12 cellular contexts compared by ENCODE assay signal in genomic region chr2:54658548-54659207, GRCh38.
DNase-seq lines count a peak whose midpoint lies in the region; ATAC-seq and TF ChIP-seq lines count a peak whose summit lies in the region.
"Had no signal": no experiment of that assay in that cellular context is flagged by ENCODE, and none has a peak within 500 bp of the region (broad histone marks: within the 10 kb centered on the region; RNA-seq: fewer than 3 reads in every experiment).

No MANE protein-coding gene starts in this region.

- peaks cover 21% of the 10 kb centered on the region for H3K4me1 Mint-ChIP-seq in activated CD8-positive, alpha-beta memory T cell treated with anti-CD3 and anti-CD28 coated beads, Interleukin-2, amount 10 ng/mL, durations not matched to agents 7 days and 5 days
- H3K4me1 Mint-ChIP-seq in T-helper 2 cell treated with Interferon-gamma antibody and Interleukin-4, amounts not matched to agents 5 μg/mL and 100 μg/mL, for 36 hours (ENCODE audit: low read depth) = peaks cover 18% of the 10 kb centered on the region
- peaks cover 14% of the 10 kb centered on the region for H3K4me1 Mint-ChIP-seq in stimulated activated effector memory CD8-positive, alpha-beta T cell treated with anti-CD3 and anti-CD28 coated beads, Interleukin-12 subunit alpha, Interleukin-12 subunit beta, amount 100 ng/mL, for 72 hours

- H3K36me3 Mint-ChIP-seq in activated CD8-positive, alpha-beta memory T cell treated with anti-CD3 and anti-CD28 coated beads, Interleukin-2, amount 10 ng/mL, durations not matched to agents 7 days and 5 days = peaks cover 73% of the 10 kb centered on the region
- H3K36me3 Mint-ChIP-seq in T-helper 2 cell treated with Interferon-gamma antibody and Interleukin-4, amounts not matched to agents 5 μg/mL and 100 μg/mL, for 36 hours (ENCODE audit: low read depth) = peaks cover 86% of the 10 kb centered on the region
- peaks cover 88% of the 10 kb centered on the region for H3K36me3 Mint-ChIP-seq in stimulated activated effector memory CD8-positive, alpha-beta T cell treated with anti-CD3 and anti-CD28 coated beads, Interleukin-12 subunit alpha, Interleukin-12 subunit beta, amount 100 ng/mL, for 72 hours

- ATAC-seq in activated CD8-positive, alpha-beta memory T cell treated with anti-CD3 and anti-CD28 coated beads, Interleukin-2, amount 10 ng/mL, durations not matched to agents 7 days and 5 days = peak; percentile 79
- ATAC-seq in stimulated activated effector memory CD8-positive, alpha-beta T cell treated with anti-CD3 and anti-CD28 coated beads, Interleukin-12 subunit alpha, Interleukin-12 subunit beta, amount 100 ng/mL, for 72 hours = peak; percentile 95
- ATAC-seq in GM18511 (IDR thresholded peaks at IDR 0.05; ENCODE audit: unreplicated experiment) = no peak

- H3K27me3 Mint-ChIP-seq in activated CD8-positive, alpha-beta memory T cell treated with anti-CD3 and anti-CD28 coated beads, Interleukin-2, amount 10 ng/mL, durations not matched to agents 7 days and 5 days = no peaks in the 10 kb centered on the region
- H3K27me3 Mint-ChIP-seq in T-helper 2 cell treated with Interferon-gamma antibody and Interleukin-4, amounts not matched to agents 5 μg/mL and 100 μg/mL, for 36 hours (ENCODE audit: low read depth) = no peaks in the 10 kb centered on the region

- H3K27ac Mint-ChIP-seq in activated CD8-positive, alpha-beta memory T cell treated with anti-CD3 and anti-CD28 coated beads, Interleukin-2, amount 10 ng/mL, durations not matched to agents 7 days and 5 days = peak overlapping the region; percentile 71
- no peak overlapping the region for H3K27ac Mint-ChIP-seq in T-helper 2 cell treated with Interferon-gamma antibody and Interleukin-4, amounts not matched to agents 5 μg/mL and 100 μg/mL, for 36 hours
- H3K27ac Mint-ChIP-seq in stimulated activated effector memory CD8-positive, alpha-beta T cell treated with anti-CD3 and anti-CD28 coated beads, Interleukin-12 subunit alpha, Interleukin-12 subunit beta, amount 100 ng/mL, for 72 hours = peak overlapping the region; percentile 52

- H3K4me3 ChIP-seq in fibroblast of pulmonary artery (replicated peaks; ENCODE audit: low read depth, low read length) = no peak overlapping the region
- H3K4me3 ChIP-seq: A549 had no signal

- peak; percentile 66 for DNase-seq in activated CD8-positive, alpha-beta memory T cell treated with anti-CD3 and anti-CD28 coated beads, Interleukin-2, amount 10 ng/mL, durations not matched to agents 7 days and 5 days
- DNase-seq in activated CD8-positive, alpha-beta memory T cell treated with anti-CD3 and anti-CD28 coated beads, Interleukin-2, amount 50 U/mL, for 48 hours = no peak
- peak; percentile 25 for DNase-seq in T-helper 2 cell treated with Interferon-gamma antibody and Interleukin-4, amounts not matched to agents 5 μg/mL and 100 μg/mL, for 36 hours (ENCODE audit: low spot score)
- DNase-seq in fibroblast of pulmonary artery (ENCODE audit: low read depth) (peak; percentile 36), SK-N-DZ (ENCODE audit: low spot score) (no peak)
- DNase-seq in stimulated activated effector memory CD8-positive, alpha-beta T cell treated with anti-CD3 and anti-CD28 coated beads, Interleukin-12 subunit alpha, Interleukin-12 subunit beta, amount 100 ng/mL, for 72 hours (ENCODE audit: low spot score in 2 of 2) = no peak
- DNase-seq in stimulated activated CD4-positive, alpha-beta T cell treated with anti-CD3 and anti-CD28 coated beads, Interleukin-15, amount 100 ng/mL, for 24 hours = no peak
- DNase-seq: islet precursor cell, T1000 had no signal

- CTCF ChIA-PET in activated CD8-positive, alpha-beta memory T cell treated with anti-CD3 and anti-CD28 coated beads, Interleukin-2, amount 10 ng/mL, durations not matched to agents 7 days and 5 days (lab: Charles Lee) = interaction anchor here (0.6 to 4.0 kb wide), 14 partner anchors 8 to 510 kb away, joined by 3 to 31 read pairs (median 4); no protein-coding TSS in a partner anchor

- TF ChIP-seq CTCF in fibroblast of pulmonary artery (IDR thresholded peaks at IDR 0.05; ENCODE audit: low read length, missing control alignments) = no peak

- no peak overlapping the region for H3K4me3 Mint-ChIP-seq in activated CD8-positive, alpha-beta memory T cell treated with anti-CD3 and anti-CD28 coated beads, Interleukin-2, amount 10 ng/mL, durations not matched to agents 7 days and 5 days
- H3K4me3 Mint-ChIP-seq in T-helper 2 cell treated with Interferon-gamma antibody and Interleukin-4, amounts not matched to agents 5 μg/mL and 100 μg/mL, for 36 hours = no peak overlapping the region
- H3K4me3 Mint-ChIP-seq in stimulated activated effector memory CD8-positive, alpha-beta T cell treated with anti-CD3 and anti-CD28 coated beads, Interleukin-12 subunit alpha, Interleukin-12 subunit beta, amount 100 ng/mL, for 72 hours = no peak overlapping the region

- no peaks in the 10 kb centered on the region for H3K9me3 Mint-ChIP-seq in activated CD8-positive, alpha-beta memory T cell treated with anti-CD3 and anti-CD28 coated beads, Interleukin-2, amount 10 ng/mL, durations not matched to agents 7 days and 5 days (ENCODE audit: low read depth)
- no peaks in the 10 kb centered on the region for H3K9me3 Mint-ChIP-seq in T-helper 2 cell treated with Interferon-gamma antibody and Interleukin-4, amounts not matched to agents 5 μg/mL and 100 μg/mL, for 36 hours
- no peaks in the 10 kb centered on the region for H3K9me3 Mint-ChIP-seq in stimulated activated effector memory CD8-positive, alpha-beta T cell treated with anti-CD3 and anti-CD28 coated beads, Interleukin-12 subunit alpha, Interleukin-12 subunit beta, amount 100 ng/mL, for 72 hours
- H3K9me3 Mint-ChIP-seq: activated T-helper 2 cell treated with anti-CD3 and anti-CD28 coated beads, Interferon-gamma antibody, Interleukin-2, Interleukin-4, amounts not matched to agents 10 μg/mL and 5 μg/mL and 100 μg/mL, durations not matched to agents 14 hours and 24 hours and 36 hours had no signal

Comparison
In these comparisons a context has a peak if more than half of its experiments do, and no peak if none do; other contexts are left out.
1. DNase-seq: peak in activated CD8-positive, alpha-beta memory T cell treated with anti-CD3 and anti-CD28 coated beads, Interleukin-2, amount 10 ng/mL, durations not matched to agents 7 days and 5 days (single experiment), T-helper 2 cell treated with Interferon-gamma antibody and Interleukin-4, amounts not matched to agents 5 μg/mL and 100 μg/mL, for 36 hours (single experiment) and fibroblast of pulmonary artery (single experiment); none in activated CD8-positive, alpha-beta memory T cell treated with anti-CD3 and anti-CD28 coated beads, Interleukin-2, amount 50 U/mL, for 48 hours (single experiment), stimulated activated effector memory CD8-positive, alpha-beta T cell treated with anti-CD3 and anti-CD28 coated beads, Interleukin-12 subunit alpha, Interleukin-12 subunit beta, amount 100 ng/mL, for 72 hours (0 of 2), stimulated activated CD4-positive, alpha-beta T cell treated with anti-CD3 and anti-CD28 coated beads, Interleukin-15, amount 100 ng/mL, for 24 hours (single experiment) and SK-N-DZ (single experiment).